14 cellular contexts compared by ENCODE assay signal in the genomic region with DNA sequence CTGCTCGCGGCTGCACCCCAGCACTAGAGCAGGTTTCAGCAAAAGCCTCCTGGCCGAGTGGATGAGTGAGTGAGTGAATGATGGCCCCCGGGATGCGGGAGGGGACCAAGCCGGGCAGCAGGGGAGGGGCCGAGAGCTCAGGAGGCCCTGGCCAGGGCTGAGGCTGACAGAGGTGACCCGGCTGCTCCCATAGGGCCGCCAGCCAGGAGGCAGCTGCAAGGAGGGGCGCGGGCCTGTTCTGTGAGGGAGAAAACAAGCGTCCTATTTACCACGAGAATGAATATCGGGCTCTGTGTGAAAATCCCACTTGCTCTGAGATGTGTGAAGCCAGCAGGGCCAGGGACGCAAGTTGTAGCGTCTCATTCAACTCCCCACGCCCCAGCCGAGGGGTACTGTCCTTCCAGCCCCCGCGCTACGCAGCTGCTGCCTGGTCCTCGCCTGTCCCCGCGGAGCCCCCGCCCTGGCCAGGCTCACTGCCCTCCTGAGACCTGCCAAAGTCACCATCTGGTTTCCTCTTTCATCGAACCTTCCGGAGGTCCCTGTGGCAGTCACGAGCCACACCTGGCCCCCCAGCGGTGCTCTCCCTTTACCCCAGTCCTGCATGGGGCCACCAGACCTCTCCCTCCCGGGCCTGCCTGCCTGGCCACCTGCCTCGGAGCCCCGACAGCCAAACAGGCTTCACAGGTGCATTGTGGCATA.
A peak's percentile ranks its signal among the peaks of the same experiment; 100 is the strongest.
DNase-seq lines count a peak whose midpoint lies in the region; ATAC-seq lines count a peak whose summit lies in the region.
"Had no signal": no experiment of that assay in that cellular context is flagged by ENCODE, and none has a peak within 500 bp of the region (broad histone marks: within the 10 kb centered on the region; RNA-seq: fewer than 3 reads in every experiment).

No MANE protein-coding gene starts in this region.

- DNase-seq in D341Med (ENCODE audit: low spot score): peak; percentile 34
- peak in 41 of 51 donors; percentile 20 to 91 (median 74) for DNase-seq in hypothalamus (lab: John Stamatoyannopoulos, UW)
- DNase-seq in posterior cingulate gyrus: peak; percentile 62 to 97 (median 82)
- DNase-seq in RKO (ENCODE audit: low spot score): no peak
- DNase-seq in activated T-cell treated with anti-CD3 and anti-CD28 coated beads, Interleukin-2, amount 50 U/mL, for 1 hour: no peak
- DNase-seq in dedifferentiated amniotic fluid mesenchymal stem cell (ENCODE audit: extremely low spot score): no peak
- DNase-seq: activated CD4-positive, alpha-beta T cell treated with anti-CD3 and anti-CD28 coated beads, Interleukin-2, amount 10 ng/mL, durations not matched to agents 7 days and 5 days; DMS79 treated with DMSO at 0.1 percent for 48 hours; NCI-H510A; PC-9; stimulated activated CD4-positive, alpha-beta T cell treated with anti-CD3 and anti-CD28 coated beads, Interleukin-1b, Interleukin-23, amount 100 ng/mL, for 48 hours; stimulated activated CD8-positive, alpha-beta memory T cell treated with anti-CD3 and anti-CD28 coated beads, Interleukin-4, amount 100 ng/mL, for 48 hours had no signal

- ATAC-seq in HG03039 (IDR thresholded peaks at IDR 0.05; ENCODE audit: unreplicated experiment): no peak

- intact Hi-C loops in posterior cingulate gyrus (cut with DNase I): no loop called here

- peak overlapping the region; percentile 91 for H3K27ac ChIP-seq in angular gyrus (ENCODE audit: low read depth, low read length)
- H3K27ac ChIP-seq: PC-9 had no signal

Comparison
In these comparisons a context has a peak if more than half of its experiments do, and no peak if none do; other contexts are left out.
1. DNase-seq: peak in D341Med (single experiment), hypothalamus (41 of 51) and posterior cingulate gyrus (10 of 10); none in RKO (single experiment), activated T-cell treated with anti-CD3 and anti-CD28 coated beads, Interleukin-2, amount 50 U/mL, for 1 hour (single experiment) and dedifferentiated amniotic fluid mesenchymal stem cell (single experiment).